Comparison of ENCODE assay signal across 19 cellular contexts in genomic region chrX:25548806-25549205, GRCh38.
A peak's percentile ranks its signal among the peaks of the same experiment; 100 is the strongest.
DNase-seq lines count a peak whose midpoint lies in the region; ATAC-seq, FAIRE-seq and TF ChIP-seq lines count a peak whose summit lies in the region.
"Had no signal": no experiment of that assay in that cellular context is flagged by ENCODE, and none has a peak within 500 bp of the region (broad histone marks: within the 10 kb centered on the region; RNA-seq: fewer than 3 reads in every experiment).

No MANE protein-coding gene starts in this region.

- CTCF ChIA-PET in endothelial cell of umbilical vein (lab: Charles Lee): no interaction called here

- H2AFZ ChIP-seq in ACC112 (ENCODE audit: low read length, unreplicated experiment) (no peak overlapping the region), endothelial cell of umbilical vein (ENCODE audit: low read depth, low read length) (peak overlapping the region; percentile 26)

- no peak overlapping the region for H3K9ac ChIP-seq in endothelial cell of umbilical vein (replicated peaks; ENCODE audit: extremely low read depth, insufficient read depth, low read length)

- H3K9me3 ChIP-seq in RWPE2 (ENCODE audit: severe bottlenecking) (no peaks in the 10 kb centered on the region), endothelial cell of umbilical vein (replicated peaks; ENCODE audit: control insufficient read depth, insufficient read depth, low read length) (no peaks in the 10 kb centered on the region)

- H3K36me3 ChIP-seq in ACC112 (ENCODE audit: insufficient read depth, low read length): no peaks in the 10 kb centered on the region
- H3K36me3 ChIP-seq in RWPE2 (ENCODE audit: low read depth): no peaks in the 10 kb centered on the region
- H3K36me3 ChIP-seq in endothelial cell of umbilical vein (ENCODE audit: control insufficient read depth in 2 of 2, extremely low read depth in 1 of 2, insufficient read depth in 2 of 2, low read length in 2 of 2): no peaks in the 10 kb centered on the region

- FAIRE-seq in endothelial cell of umbilical vein (lab: Jason Lieb, UNC): no peak
- FAIRE-seq: A204.1, G401.6, GM12891, GM19239 had no signal

- BruUV-seq in endothelial cell of umbilical vein (replicated peaks; lab: Mats Ljungman, UMichigan): no TSS peak

- no peak for TF ChIP-seq CTCF in RWPE2 (IDR thresholded peaks at IDR 0.05; ENCODE audit: poor library complexity, severe bottlenecking)
- no peak for TF ChIP-seq CTCF in endothelial cell of umbilical vein (IDR thresholded peaks at IDR 0.05; ENCODE audit: extremely low read depth in 1 of 2, insufficient read depth in 1 of 2, low read depth in 1 of 2, low read length in 2 of 2)
- no peak for TF ChIP-seq CTCF in fibroblast of the aortic adventitia (IDR thresholded peaks at IDR 0.05; ENCODE audit: insufficient read depth, low read length)
- TF ChIP-seq CTCF in GM13976 (IDR thresholded peaks at IDR 0.05; ENCODE audit: borderline replicate concordance, control extremely low read depth, extremely low read depth, insufficient read depth, missing control alignments): no peak

- in situ Hi-C loops in GM13976 (cut with MboI; ENCODE audit: low sequenced_read_pairs, unreplicated experiment): no loop called here

- intact Hi-C loops in endothelial cell of umbilical vein (cut with micrococcal nuclease): no loop called here
- intact Hi-C loops in left ventricle myocardium superior (cut with micrococcal nuclease): no loop called here

- POLR2A ChIA-PET in endothelial cell of umbilical vein (lab: Charles Lee): no interaction called here

- H3K79me2 ChIP-seq in ACC112 (ENCODE audit: control insufficient read depth, insufficient read depth, low read length, unreplicated experiment): no peaks in the 10 kb centered on the region
- H3K79me2 ChIP-seq in endothelial cell of umbilical vein (ENCODE audit: control insufficient read depth, insufficient read depth, low read length): no peaks in the 10 kb centered on the region

- DNase-seq in RWPE2 (ENCODE audit: low spot score): no peak
- no peak for DNase-seq in endothelial cell of umbilical vein (ENCODE audit: low read depth, low spot score)
- DNase-seq in fibroblast of the aortic adventitia (ENCODE audit: low read depth): peak; percentile 15
- DNase-seq in GM13976 (ENCODE audit: low spot score): no peak
- DNase-seq in left ventricle myocardium superior: no peak
- no peak for DNase-seq in SW 1271 (lab: John Stamatoyannopoulos, UW)
- DNase-seq: CD8-positive, alpha-beta T cell; COR-L47; DMS153; DMS79 treated with DMSO at 0.1 percent for 48 hours; EL; HCEC 1CT; HFFc6 had no signal

- ATAC-seq in RWPE2 (ENCODE audit: low read depth) (0 out of 3 replicates have a peak, but pooled peaks have one; percentile 21), GM21528 (IDR thresholded peaks at IDR 0.05; ENCODE audit: low FRiP score, unreplicated experiment) (no peak), left ventricle myocardium superior (no peak)
- ATAC-seq: CD8-positive, alpha-beta T cell had no signal

- H4K20me1 ChIP-seq in endothelial cell of umbilical vein (replicated peaks; ENCODE audit: control insufficient read depth, extremely low read depth, insufficient read depth, low read length): no peaks in the 10 kb centered on the region

- H3K27me3 ChIP-seq in ACC112 (ENCODE audit: insufficient read depth, low read length): no peaks in the 10 kb centered on the region
- H3K27me3 ChIP-seq in RWPE2 (ENCODE audit: insufficient read depth, poor library complexity, severe bottlenecking): no peaks in the 10 kb centered on the region
- no peaks in the 10 kb centered on the region for H3K27me3 ChIP-seq in endothelial cell of umbilical vein (ENCODE audit: control insufficient read depth in 2 of 2, insufficient read depth in 2 of 2, low read length in 2 of 2)

- TF ChIP-seq POLR2A in endothelial cell of umbilical vein (IDR thresholded peaks at IDR 0.05; ENCODE audit: low read depth, low read length): no peak

- no peaks in the 10 kb centered on the region for H3K9me1 ChIP-seq in endothelial cell of umbilical vein (replicated peaks; ENCODE audit: control insufficient read depth, extremely low read depth, insufficient read depth, low read length)

- peaks cover 18% of the 10 kb centered on the region for H3K4me1 ChIP-seq in ACC112 (ENCODE audit: control insufficient read depth, insufficient read depth, low read length, unreplicated experiment)
- no peaks in the 10 kb centered on the region for H3K4me1 ChIP-seq in RWPE2 (ENCODE audit: insufficient read depth, poor library complexity, severe bottlenecking)
- H3K4me1 ChIP-seq in endothelial cell of umbilical vein (ENCODE audit: control insufficient read depth, extremely low read depth, insufficient read depth, low read length): no peaks in the 10 kb centered on the region

- dilution Hi-C loops in endothelial cell of umbilical vein (cut with MboI; ENCODE audit: extremely low pct_ligation_motif_present, low sequenced_read_pairs): no loop called here

- H3K4me3 ChIP-seq in ACC112 (ENCODE audit: low read depth, low read length): no peak overlapping the region
- no peak overlapping the region for H3K4me3 ChIP-seq in RWPE2 (ENCODE audit: severe bottlenecking)
- H3K4me3 ChIP-seq in endothelial cell of umbilical vein (replicated peaks in 1 of 3; ENCODE audit: insufficient read depth in 1 of 3, low read depth in 1 of 3, low read length in 3 of 3): no peak overlapping the region
- no peak overlapping the region for H3K4me3 ChIP-seq in fibroblast of the aortic adventitia (ENCODE audit: low read depth, low read length)

- H3K4me2 ChIP-seq in endothelial cell of umbilical vein (ENCODE audit: insufficient read depth, low read length): no peak overlapping the region

- H3K27ac ChIP-seq in ACC112 (ENCODE audit: low read depth, low read length) (peak overlapping the region; percentile 85), RWPE2 (ENCODE audit: poor library complexity, severe bottlenecking) (no peak overlapping the region), endothelial cell of umbilical vein (ENCODE audit: insufficient read depth, low read depth, low read length) (no peak overlapping the region)

TF ChIP-seq in endothelial cell of umbilical vein, 7 proteins besides CTCF, POLR2A, EP300 and RAD21:
- no peak for TF ChIP-seq MAX (IDR thresholded peaks at IDR 0.05; ENCODE audit: insufficient read depth, insufficient read length)
- peak; percentile 29 for TF ChIP-seq FOS (IDR thresholded peaks at IDR 0.05; ENCODE audit: borderline replicate concordance, insufficient read depth, low read length)
